16 cellular contexts compared by ENCODE assay signal in genomic region chr2:27672723-27673486, GRCh38. TPM values are rescaled to one million over a fixed set of nuclear protein-coding genes. Genes with fewer than 3 reads are reported as not detected.
DNase-seq lines count a peak whose midpoint lies in the region; ATAC-seq lines count a peak whose summit lies in the region.
"Had no signal": no experiment of that assay in that cellular context is flagged by ENCODE, and none has a peak within 500 bp of the region (broad histone marks: within the 10 kb centered on the region; RNA-seq: fewer than 3 reads in every experiment).

No MANE protein-coding gene starts in this region.

- in situ Hi-C loops in G401 (cut with HindIII; ENCODE audit: low sequenced_read_pairs) = no loop called here

- no peaks in the 10 kb centered on the region for H3K27me3 Mint-ChIP-seq in activated CD8-positive, alpha-beta memory T cell treated with anti-CD3 and anti-CD28 coated beads, Interleukin-2, amount 10 ng/mL, durations not matched to agents 7 days and 5 days
- H3K27me3 Mint-ChIP-seq in T-helper 17 cell = no peaks in the 10 kb centered on the region
- no peaks in the 10 kb centered on the region for H3K27me3 Mint-ChIP-seq in memory B cell

- no peak overlapping the region for H3K4me3 Mint-ChIP-seq in activated CD8-positive, alpha-beta memory T cell treated with anti-CD3 and anti-CD28 coated beads, Interleukin-2, amount 10 ng/mL, durations not matched to agents 7 days and 5 days
- H3K4me3 Mint-ChIP-seq in T-helper 17 cell (peak overlapping the region; percentile 45), memory B cell (no peak overlapping the region)

- peak overlapping the region; percentile 7 for H3K27ac Mint-ChIP-seq in activated CD8-positive, alpha-beta memory T cell treated with anti-CD3 and anti-CD28 coated beads, Interleukin-2, amount 10 ng/mL, durations not matched to agents 7 days and 5 days
- peak overlapping the region; percentile 79 for H3K27ac Mint-ChIP-seq in T-helper 17 cell
- H3K27ac Mint-ChIP-seq in memory B cell = peak overlapping the region; percentile 52

- H3K27ac ChIP-seq in skeletal muscle tissue (ENCODE audit: low read depth, low read length) = peak overlapping the region; percentile 8
- H3K27ac ChIP-seq: C4-2B, PC-9 had no signal

- CTCF ChIA-PET in activated CD8-positive, alpha-beta memory T cell treated with anti-CD3 and anti-CD28 coated beads, Interleukin-2, amount 10 ng/mL, durations not matched to agents 7 days and 5 days (lab: Charles Lee) = interaction anchor here (4.3 kb wide), 1 partner anchor 10 kb away, joined by 31 read pairs; no protein-coding TSS in a partner anchor

- H3K9ac ChIP-seq in skeletal muscle tissue (ENCODE audit: low read depth in 1 of 3, low read length in 3 of 3) = peak overlapping the region in 1 of 3 donors; percentile 27
- H3K9ac ChIP-seq: SK-N-SH had no signal

- H3K36me3 Mint-ChIP-seq in activated CD8-positive, alpha-beta memory T cell treated with anti-CD3 and anti-CD28 coated beads, Interleukin-2, amount 10 ng/mL, durations not matched to agents 7 days and 5 days = peaks cover 33% of the 10 kb centered on the region
- H3K36me3 Mint-ChIP-seq in T-helper 17 cell (ENCODE audit: low read depth) (peaks cover 11% of the 10 kb centered on the region), memory B cell (peaks cover 34% of the 10 kb centered on the region)

- ATAC-seq in activated CD8-positive, alpha-beta memory T cell treated with anti-CD3 and anti-CD28 coated beads, Interleukin-2, amount 10 ng/mL, durations not matched to agents 7 days and 5 days = no peak
- ATAC-seq in T-helper 17 cell (no peak), memory B cell (ENCODE audit: low read depth) (no peak)

- H3K9me3 Mint-ChIP-seq in activated CD8-positive, alpha-beta memory T cell treated with anti-CD3 and anti-CD28 coated beads, Interleukin-2, amount 10 ng/mL, durations not matched to agents 7 days and 5 days (ENCODE audit: low read depth) = no peaks in the 10 kb centered on the region
- no peaks in the 10 kb centered on the region for H3K9me3 Mint-ChIP-seq in memory B cell

- H3K27me3 ChIP-seq in skeletal muscle tissue (ENCODE audit: control insufficient read depth in 3 of 3, insufficient read depth in 3 of 3, low read length in 3 of 3) = no peaks in the 10 kb centered on the region

- no peaks in the 10 kb centered on the region for H3K4me1 Mint-ChIP-seq in activated CD8-positive, alpha-beta memory T cell treated with anti-CD3 and anti-CD28 coated beads, Interleukin-2, amount 10 ng/mL, durations not matched to agents 7 days and 5 days
- H3K4me1 Mint-ChIP-seq in T-helper 17 cell (peaks cover 8% of the 10 kb centered on the region), memory B cell (peaks cover 4% of the 10 kb centered on the region)

- H3K4me1 ChIP-seq in skeletal muscle tissue (ENCODE audit: control insufficient read depth in 3 of 3, insufficient read depth in 3 of 3, low read length in 3 of 3) = peaks cover 0 to 6% (median 2%) of the 10 kb centered on the region in 3 donors

- H3K36me3 ChIP-seq in skeletal muscle tissue (ENCODE audit: control insufficient read depth in 3 of 3, insufficient read depth in 3 of 3, low read length in 3 of 3) = peaks cover 12 to 62% (median 48%) of the 10 kb centered on the region in 3 donors

- H3K4me3 ChIP-seq in skeletal muscle tissue (ENCODE audit: low read length in 3 of 3) = no peak overlapping the region
- H3K4me3 ChIP-seq: PC-9 had no signal

- no peak for DNase-seq in activated CD8-positive, alpha-beta memory T cell treated with anti-CD3 and anti-CD28 coated beads, Interleukin-2, amount 10 ng/mL, durations not matched to agents 7 days and 5 days
- DNase-seq in activated CD8-positive, alpha-beta memory T cell treated with anti-CD3 and anti-CD28 coated beads, Interleukin-2, amount 50 U/mL, for 48 hours = no peak
- no peak for DNase-seq in T-helper 17 cell
- DNase-seq in memory B cell (ENCODE audit: low spot score in 2 of 2) = no peak
- no peak for DNase-seq in HCEC 1CT
- DNase-seq in G401 (ENCODE audit: low spot score) = no peak
- no peak for DNase-seq in DMS 273 (lab: John Stamatoyannopoulos, UW; ENCODE audit: unreplicated experiment)
- DNase-seq: 8988T, DMS153, EL, NCI-H2107, NCI-H446, PC-9, SK-N-SH had no signal

- H3K9me3 ChIP-seq in T-helper 17 cell (ENCODE audit: control insufficient read depth, low read length, poor library complexity, severe bottlenecking) (no peaks in the 10 kb centered on the region), skeletal muscle tissue (ENCODE audit: control insufficient read depth in 3 of 3, low read length in 3 of 3) (no peaks in the 10 kb centered on the region)
- H3K9me3 ChIP-seq: SK-N-SH had no signal

RNA-seq across cellular contexts. Expression of gene SLC4A1AP, which starts 9.2 kb away (rescaled TPM):
- total RNA-seq in activated CD8-positive, alpha-beta memory T cell treated with anti-CD3 and anti-CD28 coated beads, Interleukin-2, amount 10 ng/mL, durations not matched to agents 7 days and 5 days = 10 to 100 TPM; 27.8 to 28.2 TPM
- total RNA-seq in T-helper 17 cell = 10 to 100 TPM; 18.2 to 18.7 TPM
- total RNA-seq in skeletal muscle tissue = 20.9 TPM
- 36.1 and 41.5 TPM in 2 replicates for total RNA-seq in G401 (2014; rRNA removed; shearing (Covaris generic))

RNA-seq across cellular contexts. Expression of gene SUPT7L, which starts 9.5 kb away (rescaled TPM):
- 10 to 100 TPM; 34.8 to 39.7 TPM for total RNA-seq in activated CD8-positive, alpha-beta memory T cell treated with anti-CD3 and anti-CD28 coated beads, Interleukin-2, amount 10 ng/mL, durations not matched to agents 7 days and 5 days
- 10 to 100 TPM; 48.8 to 51.1 TPM for total RNA-seq in T-helper 17 cell
- total RNA-seq in skeletal muscle tissue = 16.7 TPM
- total RNA-seq in G401 (2014; rRNA removed; shearing (Covaris generic)) = 19.0 and 29.8 TPM in 2 replicates

RNA-seq across cellular contexts. Expression of gene GPN1, which starts 44.1 kb away (rescaled TPM):
- total RNA-seq in activated CD8-positive, alpha-beta memory T cell treated with anti-CD3 and anti-CD28 coated beads, Interleukin-2, amount 10 ng/mL, durations not matched to agents 7 days and 5 days = 10 to 100 TPM; 36.9 to 50.9 TPM
- total RNA-seq in T-helper 17 cell (10 to 100 TPM; 27.6 to 27.7 TPM), skeletal muscle tissue (30.3 TPM)
- total RNA-seq in G401 (2014; rRNA removed; shearing (Covaris generic)) = 45.7 and 63.6 TPM in 2 replicates

RNA-seq across cellular contexts. Expression of gene CCDC121, which starts 44.1 kb away (rescaled TPM):
- total RNA-seq in activated CD8-positive, alpha-beta memory T cell treated with anti-CD3 and anti-CD28 coated beads, Interleukin-2, amount 10 ng/mL, durations not matched to agents 7 days and 5 days = 1 to 10 TPM in 1 of 2 experiments, under 1 TPM in 1; 0.98 to 1.5 TPM
- total RNA-seq in T-helper 17 cell = 1 to 10 TPM; 1.3 TPM
- 6.3 TPM for total RNA-seq in skeletal muscle tissue
- total RNA-seq in G401 (2014; rRNA removed; shearing (Covaris generic)) = 2.9 and 4.2 TPM in 2 replicates

Comparison
In these comparisons a context has a peak if more than half of its experiments do, and no peak if none do; other contexts are left out.
1. H3K27ac Mint-ChIP-seq: peak in every context shown above with its lines; median percentile 79 in T-helper 17 cell; 52 in memory B cell; 7 in activated CD8-positive, alpha-beta memory T cell treated with anti-CD3 and anti-CD28 coated beads, Interleukin-2, amount 10 ng/mL, durations not matched to agents 7 days and 5 days.